8 cellular contexts compared by ENCODE assay signal in genomic region chr4:73311428-73311827, GRCh38. TPM values are rescaled to one million over a fixed set of nuclear protein-coding genes. Genes with fewer than 3 reads are reported as not detected.
A peak's percentile ranks its signal among the peaks of the same experiment; 100 is the strongest.
DNase-seq lines count a peak whose midpoint lies in the region; ATAC-seq and TF ChIP-seq lines count a peak whose summit lies in the region.

No MANE protein-coding gene starts in this region.

- H3K36me3 ChIP-seq in esophagus muscularis mucosa: no peaks in the 10 kb centered on the region

- no peaks in the 10 kb centered on the region for H3K4me1 ChIP-seq in esophagus muscularis mucosa

- TF ChIP-seq POLR2A in esophagus muscularis mucosa (IDR thresholded peaks at IDR 0.05; ENCODE audit: low read depth): no peak

- peak; percentile 18 to 42 (median 41) for TF ChIP-seq CTCF in esophagus muscularis mucosa (IDR thresholded peaks at IDR 0.05)

- no peak overlapping the region for H3K4me3 ChIP-seq in esophagus muscularis mucosa

- DNase-seq in NCI-H510A treated with DMSO at 0.1 percent for 48 hours (lab: John Stamatoyannopoulos, UW) (peak; percentile 56), NCI-H510A (lab: John Stamatoyannopoulos, UW) (no peak), NCI-H460 (ENCODE audit: extremely low read depth, low read depth) (peak; percentile 25), esophagus muscularis mucosa (ENCODE audit: extremely low spot score) (no peak), superior temporal gyrus (ENCODE audit: extremely low spot score) (peak; percentile 81), SKM-1 (lab: John Stamatoyannopoulos, UW; ENCODE audit: unreplicated experiment) (no peak)

- no peaks in the 10 kb centered on the region for H3K9me3 ChIP-seq in esophagus muscularis mucosa

- H3K27ac ChIP-seq in esophagus muscularis mucosa (replicated peaks in 1 of 4): no peak overlapping the region

- intact Hi-C loops in esophagus muscularis mucosa (cut with DNase I): loop anchor here (10.0 kb wide), 1 partner anchor 343 kb away; no protein-coding TSS in a partner anchor

- ATAC-seq in HG03457 (IDR thresholded peaks at IDR 0.05; ENCODE audit: unreplicated experiment): no peak
- ATAC-seq in HG03571 (IDR thresholded peaks at IDR 0.05; ENCODE audit: unreplicated experiment): no peak

- H3K27me3 ChIP-seq in esophagus muscularis mucosa: no peaks in the 10 kb centered on the region

- no peak for TF ChIP-seq EP300 in esophagus muscularis mucosa (IDR thresholded peaks at IDR 0.05)

RNA-seq across cellular contexts. Expression of gene ANKRD17, which starts 52.8 kb away (rescaled TPM):
- 33.7 and 36.1 TPM in 2 replicates for total RNA-seq in NCI-H460 (2014; rRNA removed; shearing (Covaris generic))
- 15.4 and 22.4 TPM in 2 replicates for polyA plus RNA-seq in NCI-H460 (2014; cell fraction: nucleus; rRNA removed)
- 10 to 100 TPM; 47.9 to 58.1 (median 54.7) TPM for total RNA-seq in esophagus muscularis mucosa

Comparison
In these comparisons a context has a peak if more than half of its experiments do, and no peak if none do; other contexts are left out.
1. DNase-seq: peak in NCI-H510A treated with DMSO at 0.1 percent for 48 hours (single experiment), NCI-H460 (single experiment) and superior temporal gyrus (single experiment); none in NCI-H510A (single experiment), esophagus muscularis mucosa (single experiment) and SKM-1 (single experiment).